In the genomic region with DNA sequence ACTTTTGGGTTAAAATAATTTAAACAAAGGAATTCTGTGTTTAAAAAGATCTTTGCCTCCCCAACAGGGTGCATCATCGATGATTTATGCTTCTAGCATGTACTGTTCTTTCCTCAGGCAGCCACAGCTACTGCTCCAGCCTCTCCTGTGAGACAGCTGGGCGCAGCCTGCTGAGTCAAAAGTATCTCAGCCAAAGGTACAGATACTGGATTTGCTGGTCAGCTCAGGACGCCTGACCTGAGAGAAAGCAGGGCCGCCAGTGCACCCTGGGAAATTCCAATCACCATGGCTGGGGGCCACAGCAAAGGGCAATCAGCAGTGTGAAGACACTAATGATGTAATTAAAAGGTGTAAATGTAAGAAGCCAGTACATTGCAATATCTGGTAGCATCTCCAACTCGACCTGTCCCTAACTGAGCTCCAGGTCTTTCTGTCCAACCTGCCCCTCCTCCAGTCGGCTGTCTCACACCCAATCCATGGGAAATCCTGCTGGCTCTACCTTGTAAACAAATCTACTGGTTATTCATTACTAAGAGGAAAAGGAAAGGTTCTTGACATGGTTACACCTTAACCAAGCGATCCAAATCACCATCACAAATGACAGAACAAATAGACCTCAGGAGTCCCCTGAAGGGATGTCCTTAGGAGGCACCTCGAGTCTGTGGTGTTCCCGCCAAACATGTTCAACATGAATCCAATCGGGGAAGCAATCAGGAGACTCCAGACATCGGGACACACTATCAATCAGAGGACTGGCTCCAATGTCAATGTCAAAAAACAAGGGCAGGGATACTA, we compare ENCODE assay signal across 9 cellular contexts. TPM values are rescaled to one million over a fixed set of nuclear protein-coding genes. Genes with fewer than 3 reads are reported as not detected.
DNase-seq lines count a peak whose midpoint lies in the region; ATAC-seq, FAIRE-seq and TF ChIP-seq lines count a peak whose summit lies in the region.
"Had no signal": no experiment of that assay in that cellular context is flagged by ENCODE, and none has a peak within 500 bp of the region (broad histone marks: within the 10 kb centered on the region; RNA-seq: fewer than 3 reads in every experiment).

No MANE protein-coding gene starts in this region.

- TF ChIP-seq CTCF in HCT116 (IDR thresholded peaks at IDR 0.05 in 2 of 3, conservative IDR thresholded peaks at IDR 0.05 in 1 of 3; ENCODE audit: borderline replicate concordance in 1 of 3, insufficient read depth in 1 of 3, low read depth in 2 of 3, low read length in 2 of 3), result no peak
- TF ChIP-seq CTCF in D721Med (IDR thresholded peaks at IDR 0.05; ENCODE audit: insufficient read depth, missing control alignments), result no peak
- no peak for TF ChIP-seq CTCF in CD14-positive monocyte (IDR thresholded peaks at IDR 0.05)

- H3K27me3 ChIP-seq in HCT116 (ENCODE audit: insufficient read depth, low read length) (no peaks in the 10 kb centered on the region), small intestine (ENCODE audit: control insufficient read depth in 2 of 2, insufficient read depth in 2 of 2, low read length in 2 of 2) (no peaks in the 10 kb centered on the region)
- H3K27me3 ChIP-seq: spleen had no signal

- peak overlapping the region; percentile 9; the same call in 1 of the 2 replicates for H3K9ac ChIP-seq in HCT116 (ENCODE audit: low read length)

- no peak overlapping the region for H3K4me3 Mint-ChIP-seq in CD14-positive monocyte

- H3K36me3 Mint-ChIP-seq in CD14-positive monocyte, result peaks cover 14 to 25% of the 10 kb centered on the region in 2 donors

- no peaks in the 10 kb centered on the region for H4K20me1 ChIP-seq in HCT116 (ENCODE audit: insufficient read depth)

- no peak overlapping the region for H2AFZ ChIP-seq in HCT116 (ENCODE audit: low read depth, low read length, poor library complexity, severe bottlenecking)

- no peaks in the 10 kb centered on the region for H3K4me1 Mint-ChIP-seq in CD14-positive monocyte

- intact Hi-C loops in HCT116 (cut with micrococcal nuclease) (no loop called here), CD14-positive monocyte (cut with micrococcal nuclease) (no loop called here)

- no TSS peak for BruUV-seq in HCT116 (replicated peaks; lab: Mats Ljungman, UMichigan)

- DNase-seq in HCT116 (ENCODE audit: low read depth, low spot score) (no peak), amniotic stem cell (lab: John Stamatoyannopoulos, UW) (peak; percentile 86), hepatic stellate cell (ENCODE audit: low spot score) (peak; percentile 88), small intestine (peak; percentile 31), mesenteric fat pad (ENCODE audit: low spot score) (no peak), D721Med (ENCODE audit: insufficient read length, low spot score) (no peak), CD14-positive monocyte (ENCODE audit: low spot score) (no peak)
- DNase-seq: spleen had no signal

- H3K36me3 ChIP-seq in HCT116 (ENCODE audit: control insufficient read depth in 1 of 2, insufficient read depth in 2 of 2, low read length in 2 of 2) (no peaks in the 10 kb centered on the region), small intestine (ENCODE audit: control insufficient read depth in 2 of 2, insufficient read depth in 2 of 2, low read length in 2 of 2) (peaks cover under 1 to 2% of the 10 kb centered on the region in 2 donors)

- no peak overlapping the region for H3K27ac Mint-ChIP-seq in CD14-positive monocyte

- no peak for TF ChIP-seq POLR2A in HCT116 (IDR thresholded peaks at IDR 0.05; ENCODE audit: borderline replicate concordance, extremely low read depth, insufficient read depth, insufficient read length)

- CTCF ChIA-PET in HCT116 (lab: Charles Lee), result interaction anchor here (1.1 to 1.8 kb wide), 2 partner anchors 19 to 64 kb away, joined by 5 read pairs; no protein-coding TSS in a partner anchor

- H3K9me2 ChIP-seq in HCT116 (ENCODE audit: insufficient read depth), result no peaks in the 10 kb centered on the region

- TF ChIP-seq RAD21 in HCT116 (IDR thresholded peaks at IDR 0.05; ENCODE audit: low read depth), result no peak

- H3K4me2 ChIP-seq in HCT116 (ENCODE audit: low read length), result peak overlapping the region; percentile 24

- 37 to 43% (median 40%) methylated on average over 11 of the region's 11 CpGs for WGBS in small intestine, 3 donors

- POLR2A ChIA-PET in HCT116 (lab: Charles Lee), result no interaction called here

- FAIRE-seq in small intestine (lab: Jason Lieb, UNC) (no peak), D721Med (lab: Jason Lieb, UNC) (no peak)

- H3K27me3 Mint-ChIP-seq in CD14-positive monocyte (ENCODE audit: low read depth in 3 of 3), result peaks cover 0 to 1% (median 0%) of the 10 kb centered on the region in 3 donors

- peak; percentile 85 for ATAC-seq in HCT116
- ATAC-seq in HG02870 (IDR thresholded peaks at IDR 0.05; ENCODE audit: unreplicated experiment), result no peak

- RAD21 ChIA-PET in HCT116 (lab: Charles Lee; ENCODE audit: low non-redundant PET in 1 of 2, low total read pairs in 2 of 2, uncharacterized antibody in 2 of 2, unreplicated experiment in 2 of 2), result no interaction called here

- peaks cover 0 to 3% (median 0%) of the 10 kb centered on the region in 7 donors for H3K9me3 Mint-ChIP-seq in CD14-positive monocyte

- H3K4me3 ChIP-seq in HCT116 (replicated peaks in 1 of 2; ENCODE audit: low read depth in 1 of 2, low read length in 2 of 2) (no peak overlapping the region), small intestine (ENCODE audit: low read depth in 1 of 2, low read length in 2 of 2) (no peak overlapping the region)
- H3K4me3 ChIP-seq: spleen had no signal

- H3K9me3 ChIP-seq in HCT116 (ENCODE audit: control insufficient read depth in 1 of 2, insufficient read depth in 1 of 2, low read depth in 1 of 2, low read length in 2 of 2) (no peaks in the 10 kb centered on the region), small intestine (ENCODE audit: control insufficient read depth, low read depth) (no peaks in the 10 kb centered on the region)
- H3K9me3 ChIP-seq: spleen had no signal

- H3K27ac ChIP-seq in HCT116 (ENCODE audit: low read depth, low read length), result peak overlapping the region; percentile 23; the same call in 1 of the 2 replicates
- H3K27ac ChIP-seq in small intestine (ENCODE audit: low read depth in 1 of 2, low read length in 1 of 2), result peak overlapping the region in 1 of 2 donors; percentile 41

- peaks cover 44% of the 10 kb centered on the region for H3K79me2 ChIP-seq in HCT116 (ENCODE audit: insufficient read depth, low read length)

- H3K4me1 ChIP-seq in HCT116 (ENCODE audit: control insufficient read depth in 1 of 2, insufficient read depth in 2 of 2, low read length in 2 of 2) (peaks cover 5 to 21% of the 10 kb centered on the region in 2 experiments), small intestine (ENCODE audit: control insufficient read depth in 2 of 2, insufficient read depth in 1 of 2, low read depth in 1 of 2, low read length in 1 of 2) (peaks cover 0 to 1% of the 10 kb centered on the region in 2 donors)

TF ChIP-seq in HCT116, 20 proteins besides CTCF, POLR2A, EP300 and RAD21:
- TF ChIP-seq EZH2phosphoT487 (IDR thresholded peaks at IDR 0.05; ENCODE audit: borderline replicate concordance) (no peak), SP1 (IDR thresholded peaks at IDR 0.05; ENCODE audit: low read depth) (0 out of 2 replicates have a peak, but pooled peaks have one; percentile 12)
TF ChIP-seq in HCT116: peak in this region for 1.

RNA-seq across cellular contexts. Expression of gene OPA3, which starts 7.3 kb away (rescaled TPM):
- total RNA-seq in HCT116 (2021; ENCODE audit: unreplicated experiment) (11.1 TPM), mesenteric fat pad (12.5 TPM)
- 9.3 and 9.9 TPM in 2 replicates for polyA plus RNA-seq in HCT116 (2012)
- polyA plus RNA-seq in small intestine (1 to 10 TPM; 4.5 to 7.9 (median 4.9) TPM), CD14-positive monocyte (1 to 10 TPM; 4.4 to 6.9 TPM)

RNA-seq across cellular contexts. Expression of gene GPR4, which starts 24.7 kb away (rescaled TPM):
- total RNA-seq in HCT116 (2021; ENCODE audit: unreplicated experiment) (0.10 TPM), mesenteric fat pad (32.7 TPM)
- polyA plus RNA-seq in HCT116 (2012), result 0.04 and 0.13 TPM in 2 replicates
- polyA plus RNA-seq in small intestine (1 to 10 TPM in 1 of 3 donors, under 1 TPM in 2; 0.22 to 3.8 (median 0.54) TPM), CD14-positive monocyte (not detected)

Comparison
In these comparisons a context has a peak if more than half of its experiments do, and no peak if none do; other contexts are left out.
1. DNase-seq: peak in amniotic stem cell (single experiment), hepatic stellate cell (single experiment) and small intestine (single experiment); none in HCT116 (single experiment), mesenteric fat pad (single experiment), D721Med (single experiment) and CD14-positive monocyte (single experiment).
2. RNA of gene GPR4, which starts 24.7 kb away (total RNA-seq): 32.7 TPM in mesenteric fat pad (single experiment); 0.10 TPM in HCT116 (single experiment); every median in the first group is over 10 times any median in the second.